Comparison of ENCODE assay signal across 16 cellular contexts in the genomic region with DNA sequence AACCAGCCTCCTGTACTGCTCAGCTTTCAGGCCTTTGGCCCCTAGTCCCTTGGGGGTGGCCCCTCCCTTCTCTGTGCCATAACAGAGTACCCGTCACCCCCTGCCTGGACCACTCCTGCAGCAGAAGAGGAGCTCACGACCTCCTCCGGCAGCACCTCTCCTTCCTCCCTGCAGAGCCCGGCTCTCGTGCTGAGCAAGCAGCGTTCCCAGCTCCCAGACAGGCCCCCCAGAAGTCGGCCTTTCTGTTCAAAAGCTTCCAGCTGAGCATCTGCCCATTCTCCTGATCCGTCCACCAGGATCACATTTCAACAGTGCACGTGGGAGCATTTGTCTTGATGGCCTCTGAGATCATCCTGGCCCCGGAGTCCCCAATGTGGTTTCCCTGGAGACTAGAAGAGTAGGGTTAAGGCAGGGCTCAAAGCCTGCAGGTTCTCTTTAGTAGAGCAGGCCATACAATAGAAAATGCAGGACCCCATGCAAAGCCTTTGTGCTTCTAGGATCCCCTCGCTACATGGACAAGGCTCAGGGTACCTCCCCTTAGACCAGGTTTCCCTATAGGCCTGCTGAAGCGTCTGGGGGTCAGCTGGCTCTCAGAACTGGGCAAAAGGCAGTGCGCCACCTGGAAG. TPM values are rescaled to one million over a fixed set of nuclear protein-coding genes. Genes with fewer than 3 reads are reported as not detected.
"Had no signal": no experiment of that assay in that cellular context is flagged by ENCODE, and none has a peak within 500 bp of the region (broad histone marks: within the 10 kb centered on the region; RNA-seq: fewer than 3 reads in every experiment).

No MANE protein-coding gene starts in this region.

- H3K36me3 ChIP-seq: brain microvascular endothelial cell had no signal

- ATAC-seq: heart left ventricle; left colon; lower lobe of right lung; stimulated activated memory B cell treated with anti-CD40 and anti-IgM and Interleukin-4, amounts not matched to agents 10 μg/mL and 1 μg/mL and 100 μg/mL, for 72 hours had no signal

- H3K27ac Mint-ChIP-seq: activated B cell treated with CpG ODN at 0.5 μM for 24 hours; activated CD4-positive, alpha-beta T cell treated with anti-CD3 and anti-CD28 coated beads, Interleukin-2, amount 10 ng/mL, durations not matched to agents 24 days and 14 days; activated naive CD8-positive, alpha-beta T cell treated with anti-CD3 and anti-CD28 coated beads for 36 hours; dendritic cell treated with granulocyte-macrophage colony-stimulating factor and Interleukin-4, amounts not matched to agents 40 ng/mL and 50 ng/mL, for 4 days; stimulated activated memory B cell treated with anti-CD40 and anti-IgM and Interleukin-4, amounts not matched to agents 10 μg/mL and 1 μg/mL and 100 μg/mL, for 72 hours had no signal

- DNase-seq: activated B cell treated with CpG ODN at 0.5 μM for 24 hours; activated CD4-positive, alpha-beta T cell treated with anti-CD3 and anti-CD28 coated beads, Interleukin-2, amount 10 ng/mL, durations not matched to agents 24 days and 14 days; activated CD8-positive, alpha-beta memory T cell treated with anti-CD3 and anti-CD28 coated beads for 24 hours; activated naive CD8-positive, alpha-beta T cell treated with anti-CD3 and anti-CD28 coated beads for 36 hours; anterior cingulate cortex; brain microvascular endothelial cell; heart left ventricle; left colon; lower lobe of right lung; retina had no signal

- H3K4me1 Mint-ChIP-seq: activated CD4-positive, alpha-beta T cell treated with anti-CD3 and anti-CD28 coated beads, Interleukin-2, amount 10 ng/mL, durations not matched to agents 24 days and 14 days; activated naive CD8-positive, alpha-beta T cell treated with anti-CD3 and anti-CD28 coated beads for 36 hours had no signal

- H3K4me1 ChIP-seq: lower lobe of right lung had no signal

- H3K27ac ChIP-seq: brain microvascular endothelial cell, heart left ventricle, lower lobe of right lung had no signal

- H3K4me3 ChIP-seq: heart left ventricle, lower lobe of right lung had no signal

- H3K9me3 Mint-ChIP-seq: activated B cell treated with CpG ODN at 0.5 μM for 24 hours; activated CD4-positive, alpha-beta T cell treated with anti-CD3 and anti-CD28 coated beads, Interleukin-2, amount 10 ng/mL, durations not matched to agents 24 days and 14 days; activated naive CD8-positive, alpha-beta T cell treated with anti-CD3 and anti-CD28 coated beads for 36 hours; dendritic cell treated with granulocyte-macrophage colony-stimulating factor and Interleukin-4, amounts not matched to agents 40 ng/mL and 50 ng/mL, for 4 days; stimulated activated memory B cell treated with anti-CD40 and anti-IgM and Interleukin-4, amounts not matched to agents 10 μg/mL and 1 μg/mL and 100 μg/mL, for 72 hours had no signal

- H3K9me3 ChIP-seq: heart left ventricle, lower lobe of right lung had no signal

- H3K27me3 ChIP-seq: brain microvascular endothelial cell, heart left ventricle had no signal

- H3K4me3 Mint-ChIP-seq: activated B cell treated with CpG ODN at 0.5 μM for 24 hours; activated CD4-positive, alpha-beta T cell treated with anti-CD3 and anti-CD28 coated beads, Interleukin-2, amount 10 ng/mL, durations not matched to agents 24 days and 14 days; activated naive CD8-positive, alpha-beta T cell treated with anti-CD3 and anti-CD28 coated beads for 36 hours; dendritic cell treated with granulocyte-macrophage colony-stimulating factor and Interleukin-4, amounts not matched to agents 40 ng/mL and 50 ng/mL, for 4 days; stimulated activated memory B cell treated with anti-CD40 and anti-IgM and Interleukin-4, amounts not matched to agents 10 μg/mL and 1 μg/mL and 100 μg/mL, for 72 hours had no signal

- H3K27me3 Mint-ChIP-seq: activated B cell treated with CpG ODN at 0.5 μM for 24 hours; activated CD4-positive, alpha-beta T cell treated with anti-CD3 and anti-CD28 coated beads, Interleukin-2, amount 10 ng/mL, durations not matched to agents 24 days and 14 days; activated naive CD8-positive, alpha-beta T cell treated with anti-CD3 and anti-CD28 coated beads for 36 hours; dendritic cell treated with granulocyte-macrophage colony-stimulating factor and Interleukin-4, amounts not matched to agents 40 ng/mL and 50 ng/mL, for 4 days; stimulated activated memory B cell treated with anti-CD40 and anti-IgM and Interleukin-4, amounts not matched to agents 10 μg/mL and 1 μg/mL and 100 μg/mL, for 72 hours had no signal

RNA-seq across cellular contexts. Expression of gene NLRC3, which starts 35.6 kb away (rescaled TPM):
- total RNA-seq: epithelial cell of proximal tubule had no signal

RNA-seq across cellular contexts. Expression of gene C16orf90, which starts 46.4 kb away (rescaled TPM):
- total RNA-seq: activated B cell treated with CpG ODN at 0.5 μM for 24 hours; activated CD4-positive, alpha-beta T cell treated with anti-CD3 and anti-CD28 coated beads, Interleukin-2, amount 10 ng/mL, durations not matched to agents 24 days and 14 days; activated naive CD8-positive, alpha-beta T cell treated with anti-CD3 and anti-CD28 coated beads for 36 hours; cerebellum; epithelial cell of proximal tubule; frontal cortex; heart left ventricle; left colon; lower lobe of right lung; T-helper 2 cell treated with Interferon-gamma antibody and Interleukin-4, amounts not matched to agents 100 ng/mL and 5 ng/mL, for 36 hours had no signal
